ENCODE assay signal across 13 cellular contexts in genomic region chr19:40721936-40722661, GRCh38. TPM values are rescaled to one million over a fixed set of nuclear protein-coding genes. Genes with fewer than 3 reads are reported as not detected.
DNase-seq lines count a peak whose midpoint lies in the region; ATAC-seq, FAIRE-seq and TF ChIP-seq lines count a peak whose summit lies in the region.
"Had no signal": no experiment of that assay in that cellular context is flagged by ENCODE, and none has a peak within 500 bp of the region (broad histone marks: within the 10 kb centered on the region; RNA-seq: fewer than 3 reads in every experiment).

No MANE protein-coding gene starts in this region.

- H3K9me3 Mint-ChIP-seq in astrocyte (ENCODE audit: unreplicated experiment) = no peaks in the 10 kb centered on the region
- H3K9me3 Mint-ChIP-seq: stimulated activated naive B cell treated with anti-CD40 and anti-IgM and Interleukin-4, amounts not matched to agents 10 μg/mL and 1 μg/mL and 100 μg/mL, for 72 hours had no signal

- peak overlapping the region; percentile 47 for H3K27ac Mint-ChIP-seq in astrocyte (ENCODE audit: unreplicated experiment)
- H3K27ac Mint-ChIP-seq: stimulated activated naive B cell treated with anti-CD40 and anti-IgM and Interleukin-4, amounts not matched to agents 10 μg/mL and 1 μg/mL and 100 μg/mL, for 72 hours had no signal

- peaks cover 60% of the 10 kb centered on the region for H4K20me1 ChIP-seq in astrocyte (ENCODE audit: insufficient read depth, low read length)

- peaks cover 15% of the 10 kb centered on the region for H3K36me3 ChIP-seq in astrocyte (ENCODE audit: insufficient read depth, low read length)

- ATAC-seq in foreskin keratinocyte (peak; percentile 62), GM18873 (IDR thresholded peaks at IDR 0.05; ENCODE audit: low FRiP score, unreplicated experiment) (no peak), GM18505 (IDR thresholded peaks at IDR 0.05; ENCODE audit: unreplicated experiment) (no peak)
- ATAC-seq: stimulated activated naive B cell treated with anti-CD40 and anti-IgM and Interleukin-4, amounts not matched to agents 10 μg/mL and 1 μg/mL and 100 μg/mL, for 72 hours had no signal

- no peak overlapping the region for H2AFZ ChIP-seq in astrocyte (ENCODE audit: low read depth, low read length)

- H3K4me3 Mint-ChIP-seq in astrocyte (ENCODE audit: unreplicated experiment) = peak overlapping the region; percentile 73
- H3K4me3 Mint-ChIP-seq: stimulated activated naive B cell treated with anti-CD40 and anti-IgM and Interleukin-4, amounts not matched to agents 10 μg/mL and 1 μg/mL and 100 μg/mL, for 72 hours had no signal

- H3K27me3 Mint-ChIP-seq in astrocyte (ENCODE audit: low read depth, unreplicated experiment) = no peaks in the 10 kb centered on the region
- H3K27me3 Mint-ChIP-seq: stimulated activated naive B cell treated with anti-CD40 and anti-IgM and Interleukin-4, amounts not matched to agents 10 μg/mL and 1 μg/mL and 100 μg/mL, for 72 hours had no signal

- no peak for TF ChIP-seq CTCF in astrocyte (IDR thresholded peaks at IDR 0.05; ENCODE audit: insufficient read depth, low read depth, low read length)
- no peak for TF ChIP-seq CTCF in foreskin keratinocyte (conservative IDR thresholded peaks at IDR 0.05)

- H3K4me1 ChIP-seq in astrocyte (ENCODE audit: insufficient read depth, low read length) (peaks cover 39% of the 10 kb centered on the region), foreskin keratinocyte (peaks cover 17% of the 10 kb centered on the region)

- no peak for TF ChIP-seq POLR2A in GM18505 (IDR thresholded peaks at IDR 0.05; ENCODE audit: borderline replicate concordance, extremely low read depth, insufficient read depth, insufficient read length)

- H3K9ac ChIP-seq in astrocyte (ENCODE audit: low read length) = peak overlapping the region; percentile 29

- peaks cover 24% of the 10 kb centered on the region for H3K4me1 Mint-ChIP-seq in astrocyte (ENCODE audit: low read depth, unreplicated experiment)

- peak; percentile 53 for DNase-seq in ELR (ENCODE audit: low read depth)
- DNase-seq in astrocyte (ENCODE audit: low read depth) = peak; percentile 29
- DNase-seq in foreskin keratinocyte = peak; percentile 70 to 78
- peak; percentile 78 for DNase-seq in renal cortical epithelial cell (ENCODE audit: low read depth)
- no peak for DNase-seq in cerebellar nuclear complex (lab: John Stamatoyannopoulos, UW)
- no peak for DNase-seq in AG08396 (ENCODE audit: low spot score)
- DNase-seq: glutamatergic neuron; NCI-H2081 treated with DMSO at 0.1 percent for 48 hours; stimulated activated CD4-positive, alpha-beta T cell treated with anti-CD3 and anti-CD28 coated beads, Interleukin-15, amount 100 ng/mL, for 24 hours; stimulated activated naive B cell treated with anti-CD40 and anti-IgM and Interleukin-4, amounts not matched to agents 10 μg/mL and 1 μg/mL and 100 μg/mL, for 72 hours had no signal

- H3K27ac ChIP-seq in astrocyte (ENCODE audit: low read depth, low read length) (peak overlapping the region; percentile 31), foreskin keratinocyte (peak overlapping the region; percentile 78)

- H3K4me3 ChIP-seq in astrocyte (ENCODE audit: insufficient read depth, low read depth, low read length) = no peak overlapping the region

- H3K79me2 ChIP-seq in astrocyte (ENCODE audit: insufficient read depth, low read length) = peaks cover 86% of the 10 kb centered on the region

- H3K27me3 ChIP-seq in astrocyte (ENCODE audit: insufficient read depth, low read length) (no peaks in the 10 kb centered on the region), foreskin keratinocyte (no peaks in the 10 kb centered on the region)

- no peak for FAIRE-seq in astrocyte (lab: Jason Lieb, UNC)
- FAIRE-seq: TTC549 had no signal

- peaks cover 13% of the 10 kb centered on the region for H3K36me3 Mint-ChIP-seq in astrocyte (ENCODE audit: low read depth, unreplicated experiment)

- peak overlapping the region; percentile 62 for H3K4me2 ChIP-seq in astrocyte (ENCODE audit: low read length)

- H3K9me3 ChIP-seq in astrocyte (ENCODE audit: insufficient read depth, low read depth, low read length) = no peaks in the 10 kb centered on the region

RNA-seq across cellular contexts. Expression of gene ITPKC, which starts 5.2 kb away (rescaled TPM):
- total RNA-seq in astrocyte = 19.0 and 19.7 TPM in 2 replicates
- total RNA-seq in foreskin keratinocyte = 24.1 and 35.7 TPM in 2 replicates
- 20.7 and 30.5 TPM in 2 replicates for polyA plus RNA-seq in foreskin keratinocyte
- total RNA-seq in renal cortical epithelial cell = 17.6 and 25.0 TPM in 2 replicates

RNA-seq across cellular contexts. Expression of gene COQ8B, which starts 5.4 kb away (rescaled TPM):
- total RNA-seq in astrocyte (26.0 and 29.4 TPM in 2 replicates), foreskin keratinocyte (20.6 and 24.9 TPM in 2 replicates), renal cortical epithelial cell (18.6 and 44.0 TPM in 2 replicates)
- 22.9 and 25.9 TPM in 2 replicates for polyA plus RNA-seq in foreskin keratinocyte

RNA-seq across cellular contexts. Expression of gene ACTMAP, which starts 28.2 kb away (rescaled TPM):
- total RNA-seq in astrocyte = 9.6 and 10.1 TPM in 2 replicates
- total RNA-seq in foreskin keratinocyte = 2.1 and 2.5 TPM in 2 replicates
- polyA plus RNA-seq in foreskin keratinocyte = 4.1 and 4.9 TPM in 2 replicates
- total RNA-seq in renal cortical epithelial cell = 0.35 and 4.5 TPM in 2 replicates

RNA-seq across cellular contexts. Expression of gene SNRPA, which starts 28.9 kb away (rescaled TPM):
- total RNA-seq in astrocyte (60.0 and 67.0 TPM in 2 replicates), foreskin keratinocyte (104 and 129 TPM in 2 replicates), renal cortical epithelial cell (17.4 and 20.5 TPM in 2 replicates)
- 121 and 130 TPM in 2 replicates for polyA plus RNA-seq in foreskin keratinocyte

RNA-seq across cellular contexts. Expression of gene NUMBL, which starts 31.6 kb away (rescaled TPM):
- 79.3 and 82.9 TPM in 2 replicates for total RNA-seq in astrocyte
- 10.5 and 12.9 TPM in 2 replicates for total RNA-seq in foreskin keratinocyte
- polyA plus RNA-seq in foreskin keratinocyte = 8.5 and 10.2 TPM in 2 replicates
- 9.9 and 31.0 TPM in 2 replicates for total RNA-seq in renal cortical epithelial cell

Comparison
In these comparisons a context has a peak if more than half of its experiments do, and no peak if none do; other contexts are left out.
1. DNase-seq: peak in ELR (single experiment), astrocyte (single experiment), foreskin keratinocyte (2 of 2) and renal cortical epithelial cell (single experiment); none in cerebellar nuclear complex (0 of 2) and AG08396 (single experiment).